In the genomic region with DNA sequence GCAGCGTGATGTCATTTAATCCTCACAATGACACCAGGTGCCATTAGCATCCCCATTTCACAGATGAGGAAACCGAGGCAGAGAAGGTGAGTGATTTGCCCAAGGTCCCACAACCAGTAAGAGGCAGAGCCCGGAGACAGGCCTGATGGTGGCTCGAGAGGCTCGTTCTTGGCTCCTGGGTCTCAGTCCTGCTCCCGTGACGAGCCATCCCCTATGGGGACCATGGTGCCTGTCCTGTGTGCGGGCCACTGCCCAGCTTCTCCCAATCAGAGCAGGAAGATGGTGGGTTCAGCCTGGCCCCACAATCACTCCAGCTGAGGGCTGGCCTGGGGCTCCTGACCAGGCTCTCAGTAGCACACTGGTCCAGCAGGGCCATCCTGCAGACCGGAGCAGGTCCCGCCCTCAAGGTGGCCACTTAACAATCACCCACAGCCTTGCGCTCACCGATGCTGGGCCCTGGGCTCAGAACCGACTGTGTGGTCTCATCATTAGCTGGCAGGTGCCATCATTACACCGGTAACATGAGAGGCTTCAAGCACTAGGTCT, we compare ENCODE assay signal across 17 cellular contexts. TPM values are rescaled to one million over a fixed set of nuclear protein-coding genes. Genes with fewer than 3 reads are reported as not detected.
A peak's percentile ranks its signal among the peaks of the same experiment; 100 is the strongest.
DNase-seq lines count a peak whose midpoint lies in the region; ATAC-seq, FAIRE-seq and TF ChIP-seq lines count a peak whose summit lies in the region.
"Had no signal": no experiment of that assay in that cellular context is flagged by ENCODE, and none has a peak within 500 bp of the region (broad histone marks: within the 10 kb centered on the region; RNA-seq: fewer than 3 reads in every experiment).

No MANE protein-coding gene starts in this region.

- peak overlapping the region; percentile 99 for H3K27ac ChIP-seq in GM23248
- peak overlapping the region; percentile 27 for H3K27ac ChIP-seq in hepatocyte
- peak overlapping the region; percentile 51 to 93 (median 74) for H3K27ac ChIP-seq in sigmoid colon

- H3K4me2 ChIP-seq in GM23248 (ENCODE audit: unreplicated experiment) (peak overlapping the region; percentile 59), hepatocyte (peak overlapping the region; percentile 33)

- TF ChIP-seq EP300 in sigmoid colon (IDR thresholded peaks at IDR 0.05): no peak

- no peak overlapping the region for H3K4me3 Mint-ChIP-seq in effector memory CD8-positive, alpha-beta T cell
- H3K4me3 Mint-ChIP-seq: activated T-helper 1 cell treated with anti-CD3 and anti-CD28 coated beads, Interleukin-12 subunit alpha, Interleukin-12 subunit beta, Interleukin-2, Interleukin-4 antibody, amounts not matched to agents 30 ng/mL and 10 ng/mL and 1 ng/mL, durations not matched to agents 14 hours and 24 hours and 36 hours; B cell; immature natural killer cell had no signal

- H3K27me3 ChIP-seq in GM23248 (replicated peaks; ENCODE audit: insufficient read depth): no peaks in the 10 kb centered on the region
- no peaks in the 10 kb centered on the region for H3K27me3 ChIP-seq in adipocyte (replicated peaks; ENCODE audit: control insufficient read depth, insufficient read depth, low read length)
- H3K27me3 ChIP-seq in hepatocyte: no peaks in the 10 kb centered on the region
- H3K27me3 ChIP-seq in sigmoid colon: no peaks in the 10 kb centered on the region

- intact Hi-C loops in sigmoid colon (cut with DNase I): no loop called here

- H2AFZ ChIP-seq in GM23248 (no peak overlapping the region), hepatocyte (no peak overlapping the region)

- H3K4me1 Mint-ChIP-seq in effector memory CD8-positive, alpha-beta T cell (ENCODE audit: low read depth in 2 of 2): peaks cover 0 to 6% of the 10 kb centered on the region in 2 donors

- WGBS in GM23248 (ENCODE audit: low coverage in 1 of 2, low lambda C conversion rate in 2 of 2, missing lambda C conversion rate in 2 of 2), 2 experiments: 95 to 99% methylated on average over 14 of the region's 14 CpGs
- 91% methylated on average over 14 of the region's 14 CpGs for WGBS in hepatocyte (ENCODE audit: low lambda C conversion rate, missing lambda C conversion rate)
- WGBS in sigmoid colon, 2 donors: 91 to 92% methylated on average over 14 of the region's 14 CpGs

- no peaks in the 10 kb centered on the region for H3K9me3 ChIP-seq in GM23248 (ENCODE audit: low read depth)
- no peaks in the 10 kb centered on the region for H3K9me3 ChIP-seq in adipocyte (ENCODE audit: control insufficient read depth, low read length)
- no peaks in the 10 kb centered on the region for H3K9me3 ChIP-seq in hepatocyte (ENCODE audit: low read depth)
- H3K9me3 ChIP-seq in sigmoid colon: no peaks in the 10 kb centered on the region

- TF ChIP-seq CTCF in hepatocyte (IDR thresholded peaks at IDR 0.05; ENCODE audit: poor library complexity): no peak
- no peak for TF ChIP-seq CTCF in sigmoid colon (IDR thresholded peaks at IDR 0.05)

- H3K27me3 Mint-ChIP-seq in effector memory CD8-positive, alpha-beta T cell: peaks cover 0 to 9% of the 10 kb centered on the region in 2 donors
- H3K27me3 Mint-ChIP-seq: B cell had no signal

- in situ Hi-C loops in GM23248 (cut with MboI): no loop called here

- DNase-seq in GM23248 (no peak), adipocyte (ENCODE audit: low read depth) (no peak), hepatocyte (ENCODE audit: low spot score) (no peak), sigmoid colon (no peak), NCI-H526 (lab: John Stamatoyannopoulos, UW) (no peak), GM19239 (ENCODE audit: insufficient read length, low spot score) (no peak), SHP77 (lab: John Stamatoyannopoulos, UW) (no peak)
- no peak for DNase-seq in effector memory CD8-positive, alpha-beta T cell
- DNase-seq: activated CD4-positive, alpha-beta T cell treated with anti-CD3 and anti-CD28 coated beads for 1 hour; central memory CD4-positive, alpha-beta T cell; immature natural killer cell; NCI-H1436; NCI-H82 had no signal

- H4K20me1 ChIP-seq in GM23248 (ENCODE audit: insufficient read depth) (no peaks in the 10 kb centered on the region), hepatocyte (ENCODE audit: insufficient read depth, poor library complexity, severe bottlenecking) (no peaks in the 10 kb centered on the region)

- peak overlapping the region; percentile 65 for H3K9ac ChIP-seq in GM23248
- peak overlapping the region; percentile 61 for H3K9ac ChIP-seq in adipocyte (ENCODE audit: low read length)

- peaks cover 6% of the 10 kb centered on the region for H3K36me3 Mint-ChIP-seq in effector memory CD8-positive, alpha-beta T cell (ENCODE audit: insufficient read depth)
- H3K36me3 Mint-ChIP-seq: immature natural killer cell had no signal

- no peak for TF ChIP-seq POLR2A in sigmoid colon (IDR thresholded peaks at IDR 0.05)

- no peak for ATAC-seq in effector memory CD8-positive, alpha-beta T cell (replicated peaks)

- no peaks in the 10 kb centered on the region for H3K9me3 Mint-ChIP-seq in effector memory CD8-positive, alpha-beta T cell
- H3K9me3 Mint-ChIP-seq: activated T-helper 1 cell treated with anti-CD3 and anti-CD28 coated beads, Interleukin-12 subunit alpha, Interleukin-12 subunit beta, Interleukin-2, Interleukin-4 antibody, amounts not matched to agents 30 ng/mL and 10 ng/mL and 1 ng/mL, durations not matched to agents 14 hours and 24 hours and 36 hours; IgD-negative memory B cell; immature natural killer cell had no signal

- no peak overlapping the region for H3K27ac Mint-ChIP-seq in effector memory CD8-positive, alpha-beta T cell
- H3K27ac Mint-ChIP-seq: activated T-helper 1 cell treated with anti-CD3 and anti-CD28 coated beads, Interleukin-12 subunit alpha, Interleukin-12 subunit beta, Interleukin-2, Interleukin-4 antibody, amounts not matched to agents 30 ng/mL and 10 ng/mL and 1 ng/mL, durations not matched to agents 14 hours and 24 hours and 36 hours; B cell; IgD-negative memory B cell; immature natural killer cell had no signal

- peaks cover 19% of the 10 kb centered on the region for H3F3A ChIP-seq in GM23248 (ENCODE audit: insufficient read depth)

- FAIRE-seq in GM19239 (lab: Jason Lieb, UNC): no peak

- H3K36me3 ChIP-seq in GM23248 (ENCODE audit: low read depth) (no peaks in the 10 kb centered on the region; the same call in 1 of the 2 replicates), adipocyte (ENCODE audit: control insufficient read depth, insufficient read depth, low read length, severe bottlenecking) (no peaks in the 10 kb centered on the region), hepatocyte (replicated peaks; ENCODE audit: insufficient read depth, low read depth) (no peaks in the 10 kb centered on the region), sigmoid colon (no peaks in the 10 kb centered on the region)

- H3K9me2 ChIP-seq in GM23248 (ENCODE audit: insufficient read depth) (no peaks in the 10 kb centered on the region), hepatocyte (replicated peaks; ENCODE audit: insufficient read depth) (no peaks in the 10 kb centered on the region)

- H3K79me2 ChIP-seq in GM23248 (ENCODE audit: insufficient read depth): peaks cover 28% of the 10 kb centered on the region
- H3K79me2 ChIP-seq in hepatocyte: no peaks in the 10 kb centered on the region

- H3K4me3 ChIP-seq in GM23248: no peak overlapping the region
- no peak overlapping the region for H3K4me3 ChIP-seq in adipocyte (ENCODE audit: low read length)
- no peak overlapping the region for H3K4me3 ChIP-seq in hepatocyte
- H3K4me3 ChIP-seq in sigmoid colon: no peak overlapping the region

- H3K4me1 ChIP-seq in GM23248 (ENCODE audit: insufficient read depth) (peaks cover 53% of the 10 kb centered on the region), adipocyte (ENCODE audit: control insufficient read depth, insufficient read depth, low read length) (peaks cover 66% of the 10 kb centered on the region), hepatocyte (ENCODE audit: insufficient read depth) (peaks cover 54% of the 10 kb centered on the region), sigmoid colon (peaks cover 0 to 67% (median 55%) of the 10 kb centered on the region in 4 donors)

RNA-seq across cellular contexts. Expression of gene ALDH3B1, which starts 3.6 kb away (rescaled TPM):
- 63.9 and 70.7 TPM in 2 replicates for total RNA-seq in GM23248 (2014; rRNA removed; shearing (Covaris generic))
- polyA plus RNA-seq in GM23248 (2016; fragmentation: Nextera tagmentation; extraction: Ambion mirVana) (42.7 and 43.4 TPM in 2 replicates), hepatocyte (15.7 and 16.9 TPM in 2 replicates), sigmoid colon (10 to 100 TPM in 1 of 3 donors, 1 to 10 TPM in 2; 6.2 to 11.0 (median 7.8) TPM)
- total RNA-seq in hepatocyte (11.7 and 15.4 TPM in 2 replicates), sigmoid colon (10 to 100 TPM in 3 of 4 donors, 1 to 10 TPM in 1; 9.4 to 14.7 (median 11.7) TPM)
- total RNA-seq: activated T-helper 1 cell treated with anti-CD3 and anti-CD28 coated beads, Interleukin-12 subunit alpha, Interleukin-12 subunit beta, Interleukin-2, Interleukin-4 antibody, amounts not matched to agents 30 ng/mL and 10 ng/mL and 1 ng/mL, durations not matched to agents 14 hours and 24 hours and 36 hours had no signal
- polyA plus RNA-seq: neural cell had no signal

RNA-seq across cellular contexts. Expression of gene UNC93B1, which starts 9.8 kb away (rescaled TPM):
- 37.7 and 41.1 TPM in 2 replicates for total RNA-seq in GM23248 (2014; rRNA removed; shearing (Covaris generic))
- polyA plus RNA-seq in GM23248 (2016; fragmentation: Nextera tagmentation; extraction: Ambion mirVana) (20.9 and 24.6 TPM in 2 replicates), hepatocyte (38.0 and 42.9 TPM in 2 replicates), sigmoid colon (10 to 100 TPM; 11.4 to 52.7 (median 11.6) TPM)
- total RNA-seq in hepatocyte (22.6 and 23.5 TPM in 2 replicates), sigmoid colon (10 to 100 TPM; 24.7 to 27.6 (median 25.6) TPM)

RNA-seq across cellular contexts. Expression of gene NDUFS8, which starts 16.8 kb away (rescaled TPM):
- 114 and 117 TPM in 2 replicates for total RNA-seq in GM23248 (2014; rRNA removed; shearing (Covaris generic))
- polyA plus RNA-seq in GM23248 (2016; fragmentation: Nextera tagmentation; extraction: Ambion mirVana) (219 and 230 TPM in 2 replicates), hepatocyte (286 and 287 TPM in 2 replicates), sigmoid colon (100 to 1,000 TPM; 149 to 168 (median 164) TPM)
- total RNA-seq in hepatocyte (100 and 111 TPM in 2 replicates), sigmoid colon (100 to 1,000 TPM; 174 to 255 (median 212) TPM)

RNA-seq across cellular contexts. Expression of gene TCIRG1, which starts 25.1 kb away (rescaled TPM):
- total RNA-seq in GM23248 (2014; rRNA removed; shearing (Covaris generic)): 118 and 146 TPM in 2 replicates
- polyA plus RNA-seq in GM23248 (2016; fragmentation: Nextera tagmentation; extraction: Ambion mirVana): 65.8 and 75.9 TPM in 2 replicates
- total RNA-seq in hepatocyte: 61.0 and 77.4 TPM in 2 replicates
- 125 and 199 TPM in 2 replicates for polyA plus RNA-seq in hepatocyte
- 100 to 1,000 TPM in 1 of 4 donors, 10 to 100 TPM in 3; 69.9 to 147 (median 81.9) TPM for total RNA-seq in sigmoid colon
- 100 to 1,000 TPM in 1 of 3 donors, 10 to 100 TPM in 2; 15.0 to 276 (median 23.6) TPM for polyA plus RNA-seq in sigmoid colon

Comparison
In these comparisons a context has a peak if more than half of its experiments do, and no peak if none do; other contexts are left out.
1. H3K27ac ChIP-seq: peak in every context shown above with its lines; median percentile 99 in GM23248; 74 in sigmoid colon; 27 in hepatocyte.